In the genomic region with DNA sequence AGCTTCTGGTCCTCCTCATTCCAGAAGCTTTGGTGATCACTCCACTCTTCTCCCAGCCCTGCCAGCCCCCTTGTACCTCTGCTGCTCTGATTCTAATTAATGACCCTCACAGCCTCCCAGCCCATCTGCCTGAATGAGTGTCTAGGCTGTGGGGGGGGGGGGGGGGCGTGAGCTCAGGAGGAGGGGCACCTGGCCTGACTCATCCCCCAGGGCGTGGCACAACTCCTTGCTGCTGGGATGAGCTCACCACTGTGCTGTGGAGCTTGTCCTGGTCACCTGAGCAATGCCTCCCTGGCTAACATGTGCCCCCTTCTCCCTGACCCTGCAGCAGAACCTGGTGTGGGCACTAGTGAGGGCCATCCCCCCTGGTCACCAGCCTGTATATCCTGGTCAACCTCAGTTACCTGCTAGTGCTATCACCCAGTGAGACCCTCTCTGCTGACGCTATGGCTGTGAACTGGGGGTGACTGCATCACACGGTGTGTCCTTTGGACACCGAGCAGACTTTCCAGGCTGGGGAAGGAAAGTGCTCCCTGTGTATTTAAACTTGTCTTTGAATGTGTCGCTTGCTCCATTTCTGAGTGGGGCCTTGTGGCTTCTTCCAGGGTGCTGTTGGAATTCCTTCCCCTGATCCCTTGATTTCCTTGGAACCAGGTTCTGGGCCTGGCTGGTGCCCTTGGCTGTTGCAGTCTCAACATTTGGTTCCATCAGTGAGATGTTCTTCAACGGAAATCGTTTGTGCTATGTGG, we compare ENCODE assay signal across 14 cellular contexts. TPM values are rescaled to one million over a fixed set of nuclear protein-coding genes. Genes with fewer than 3 reads are reported as not detected.
A peak's percentile ranks its signal among the peaks of the same experiment; 100 is the strongest.
DNase-seq lines count a peak whose midpoint lies in the region; ATAC-seq and TF ChIP-seq lines count a peak whose summit lies in the region.
"Had no signal": no experiment of that assay in that cellular context is flagged by ENCODE, and none has a peak within 500 bp of the region (broad histone marks: within the 10 kb centered on the region; RNA-seq: fewer than 3 reads in every experiment).

No MANE protein-coding gene starts in this region.

- intact Hi-C loops in activated CD4-positive, alpha-beta T cell treated with anti-CD3 and anti-CD28 coated beads for 36 hours (cut with DNase I, micrococcal nuclease), result no loop called here
- intact Hi-C loops in activated CD4-positive, alpha-beta T cell treated with anti-CD3 and anti-CD28 coated beads, Interleukin-2, amount 10 ng/mL, durations not matched to agents 24 days and 14 days (cut with micrococcal nuclease), result no loop called here

- peaks cover 3% of the 10 kb centered on the region for H3K4me1 ChIP-seq in foreskin keratinocyte
- H3K4me1 ChIP-seq: SJCRH30 had no signal

- H3K4me1 Mint-ChIP-seq in activated CD4-positive, alpha-beta T cell treated with anti-CD3 and anti-CD28 coated beads for 36 hours, result no peaks in the 10 kb centered on the region
- no peaks in the 10 kb centered on the region for H3K4me1 Mint-ChIP-seq in activated CD4-positive, alpha-beta T cell treated with anti-CD3 and anti-CD28 coated beads, Interleukin-2, amount 10 ng/mL, durations not matched to agents 24 days and 14 days
- H3K4me1 Mint-ChIP-seq in stimulated activated effector memory CD8-positive, alpha-beta T cell treated with anti-CD3 and anti-CD28 coated beads, Interleukin-12 subunit alpha, Interleukin-12 subunit beta, amount 100 ng/mL, for 72 hours, result no peaks in the 10 kb centered on the region

- TF ChIP-seq CTCF in foreskin keratinocyte (conservative IDR thresholded peaks at IDR 0.05), result no peak

- H3K27me3 ChIP-seq in foreskin keratinocyte, result peaks cover 4% of the 10 kb centered on the region

- H3K27ac Mint-ChIP-seq in activated CD4-positive, alpha-beta T cell treated with anti-CD3 and anti-CD28 coated beads for 36 hours, result no peak overlapping the region
- H3K27ac Mint-ChIP-seq in activated CD4-positive, alpha-beta T cell treated with anti-CD3 and anti-CD28 coated beads, Interleukin-2, amount 10 ng/mL, durations not matched to agents 24 days and 14 days, result no peak overlapping the region
- H3K27ac Mint-ChIP-seq in stimulated activated effector memory CD8-positive, alpha-beta T cell treated with anti-CD3 and anti-CD28 coated beads, Interleukin-12 subunit alpha, Interleukin-12 subunit beta, amount 100 ng/mL, for 72 hours, result no peak overlapping the region
- H3K27ac Mint-ChIP-seq: progenitor cell of endocrine pancreas had no signal

- no peaks in the 10 kb centered on the region for H3K36me3 Mint-ChIP-seq in activated CD4-positive, alpha-beta T cell treated with anti-CD3 and anti-CD28 coated beads for 36 hours (ENCODE audit: low read depth)
- no peaks in the 10 kb centered on the region for H3K36me3 Mint-ChIP-seq in activated CD4-positive, alpha-beta T cell treated with anti-CD3 and anti-CD28 coated beads, Interleukin-2, amount 10 ng/mL, durations not matched to agents 24 days and 14 days (ENCODE audit: low read depth)
- no peaks in the 10 kb centered on the region for H3K36me3 Mint-ChIP-seq in stimulated activated effector memory CD8-positive, alpha-beta T cell treated with anti-CD3 and anti-CD28 coated beads, Interleukin-12 subunit alpha, Interleukin-12 subunit beta, amount 100 ng/mL, for 72 hours

- no peak overlapping the region for H3K4me3 Mint-ChIP-seq in activated CD4-positive, alpha-beta T cell treated with anti-CD3 and anti-CD28 coated beads for 36 hours
- no peak overlapping the region for H3K4me3 Mint-ChIP-seq in activated CD4-positive, alpha-beta T cell treated with anti-CD3 and anti-CD28 coated beads, Interleukin-2, amount 10 ng/mL, durations not matched to agents 24 days and 14 days
- H3K4me3 Mint-ChIP-seq in stimulated activated effector memory CD8-positive, alpha-beta T cell treated with anti-CD3 and anti-CD28 coated beads, Interleukin-12 subunit alpha, Interleukin-12 subunit beta, amount 100 ng/mL, for 72 hours, result no peak overlapping the region

- POLR2A ChIA-PET in activated CD4-positive, alpha-beta T cell treated with anti-CD3 and anti-CD28 coated beads for 36 hours (lab: Charles Lee), result no interaction called here

- ATAC-seq in activated CD4-positive, alpha-beta T cell treated with anti-CD3 and anti-CD28 coated beads for 36 hours, result peak; percentile 44
- peak; percentile 93 for ATAC-seq in foreskin keratinocyte
- ATAC-seq in stimulated activated effector memory CD8-positive, alpha-beta T cell treated with anti-CD3 and anti-CD28 coated beads, Interleukin-12 subunit alpha, Interleukin-12 subunit beta, amount 100 ng/mL, for 72 hours, result peak; percentile 11
- no peak for ATAC-seq in HG02642 (IDR thresholded peaks at IDR 0.05; ENCODE audit: poor library complexity, unreplicated experiment)

- peak overlapping the region; percentile 80 for H3K27ac ChIP-seq in foreskin keratinocyte
- H3K27ac ChIP-seq: SJCRH30 had no signal

- DNase-seq in activated CD4-positive, alpha-beta T cell treated with anti-CD3 and anti-CD28 coated beads for 36 hours, result peak; percentile 17
- DNase-seq in activated CD4-positive, alpha-beta T cell treated with anti-CD3 and anti-CD28 coated beads, Interleukin-2, amount 10 ng/mL, durations not matched to agents 24 days and 14 days, result no peak
- peak; percentile 13 for DNase-seq in NCI-H446 treated with DMSO at 0.1 percent for 48 hours (lab: John Stamatoyannopoulos, UW)
- DNase-seq in foreskin keratinocyte, result peak; percentile 44 to 80
- no peak for DNase-seq in stimulated activated effector memory CD8-positive, alpha-beta T cell treated with anti-CD3 and anti-CD28 coated beads, Interleukin-12 subunit alpha, Interleukin-12 subunit beta, amount 100 ng/mL, for 72 hours (ENCODE audit: low spot score in 2 of 2)
- no peak for DNase-seq in DMS153 treated with DMSO at 0.1 percent for 48 hours (lab: John Stamatoyannopoulos, UW; ENCODE audit: unreplicated experiment)
- no peak for DNase-seq in stimulated activated CD4-positive, alpha-beta T cell treated with anti-CD3 and anti-CD28 coated beads, Interleukin-1b, Interleukin-23, amount 100 ng/mL, for 48 hours
- DNase-seq: ACHN; activated CD4-positive, alpha-beta T cell treated with anti-CD3 and anti-CD28 coated beads, Interleukin-2, amount 50 U/mL, for 1 hour; left cardiac atrium; NK-92 treated with Interleukin-12 subunit alpha and Interleukin-12 subunit beta, amount 100 ng/mL, for 24 hours; SJCRH30 had no signal

- H3K27me3 Mint-ChIP-seq in activated CD4-positive, alpha-beta T cell treated with anti-CD3 and anti-CD28 coated beads for 36 hours, result peaks cover 2% of the 10 kb centered on the region
- peaks cover 24% of the 10 kb centered on the region for H3K27me3 Mint-ChIP-seq in activated CD4-positive, alpha-beta T cell treated with anti-CD3 and anti-CD28 coated beads, Interleukin-2, amount 10 ng/mL, durations not matched to agents 24 days and 14 days
- H3K27me3 Mint-ChIP-seq: progenitor cell of endocrine pancreas had no signal

- H3K9me3 Mint-ChIP-seq in activated CD4-positive, alpha-beta T cell treated with anti-CD3 and anti-CD28 coated beads for 36 hours (ENCODE audit: low read depth), result no peaks in the 10 kb centered on the region
- H3K9me3 Mint-ChIP-seq in activated CD4-positive, alpha-beta T cell treated with anti-CD3 and anti-CD28 coated beads, Interleukin-2, amount 10 ng/mL, durations not matched to agents 24 days and 14 days, result no peaks in the 10 kb centered on the region
- no peaks in the 10 kb centered on the region for H3K9me3 Mint-ChIP-seq in stimulated activated effector memory CD8-positive, alpha-beta T cell treated with anti-CD3 and anti-CD28 coated beads, Interleukin-12 subunit alpha, Interleukin-12 subunit beta, amount 100 ng/mL, for 72 hours

- CTCF ChIA-PET in activated CD4-positive, alpha-beta T cell treated with anti-CD3 and anti-CD28 coated beads for 36 hours (lab: Charles Lee), result no interaction called here

RNA-seq across cellular contexts. Expression of a gene that starts 41.5 kb away (rescaled TPM):
- 100 to 1,000 TPM in 1 of 2 experiments, 10 to 100 TPM in 1; 78.4 to 112 TPM for total RNA-seq in activated CD4-positive, alpha-beta T cell treated with anti-CD3 and anti-CD28 coated beads for 36 hours
- total RNA-seq in activated CD4-positive, alpha-beta T cell treated with anti-CD3 and anti-CD28 coated beads, Interleukin-2, amount 10 ng/mL, durations not matched to agents 24 days and 14 days, result 122 and 130 TPM in 2 replicates
- 43.9 and 44.1 TPM in 2 replicates for total RNA-seq in foreskin keratinocyte
- polyA plus RNA-seq in foreskin keratinocyte, result 9.5 and 11.6 TPM in 2 replicates

RNA-seq across cellular contexts. Expression of a gene that starts 54.7 kb away (rescaled TPM):
- total RNA-seq in activated CD4-positive, alpha-beta T cell treated with anti-CD3 and anti-CD28 coated beads for 36 hours, result 1 to 10 TPM; 7.5 TPM
- total RNA-seq in activated CD4-positive, alpha-beta T cell treated with anti-CD3 and anti-CD28 coated beads, Interleukin-2, amount 10 ng/mL, durations not matched to agents 24 days and 14 days, result 16.4 and 18.5 TPM in 2 replicates
- 46.8 and 64.3 TPM in 2 replicates for total RNA-seq in foreskin keratinocyte
- polyA plus RNA-seq in foreskin keratinocyte, result 31.0 and 40.3 TPM in 2 replicates

Comparison
In these comparisons a context has a peak if more than half of its experiments do, and no peak if none do; other contexts are left out.
1. DNase-seq: peak in activated CD4-positive, alpha-beta T cell treated with anti-CD3 and anti-CD28 coated beads for 36 hours (single experiment), NCI-H446 treated with DMSO at 0.1 percent for 48 hours (single experiment) and foreskin keratinocyte (2 of 2); none in activated CD4-positive, alpha-beta T cell treated with anti-CD3 and anti-CD28 coated beads, Interleukin-2, amount 10 ng/mL, durations not matched to agents 24 days and 14 days (single experiment), stimulated activated effector memory CD8-positive, alpha-beta T cell treated with anti-CD3 and anti-CD28 coated beads, Interleukin-12 subunit alpha, Interleukin-12 subunit beta, amount 100 ng/mL, for 72 hours (0 of 2), DMS153 treated with DMSO at 0.1 percent for 48 hours (single experiment) and stimulated activated CD4-positive, alpha-beta T cell treated with anti-CD3 and anti-CD28 coated beads, Interleukin-1b, Interleukin-23, amount 100 ng/mL, for 48 hours (single experiment).